10 cellular contexts compared by ENCODE assay signal in the genomic region with DNA sequence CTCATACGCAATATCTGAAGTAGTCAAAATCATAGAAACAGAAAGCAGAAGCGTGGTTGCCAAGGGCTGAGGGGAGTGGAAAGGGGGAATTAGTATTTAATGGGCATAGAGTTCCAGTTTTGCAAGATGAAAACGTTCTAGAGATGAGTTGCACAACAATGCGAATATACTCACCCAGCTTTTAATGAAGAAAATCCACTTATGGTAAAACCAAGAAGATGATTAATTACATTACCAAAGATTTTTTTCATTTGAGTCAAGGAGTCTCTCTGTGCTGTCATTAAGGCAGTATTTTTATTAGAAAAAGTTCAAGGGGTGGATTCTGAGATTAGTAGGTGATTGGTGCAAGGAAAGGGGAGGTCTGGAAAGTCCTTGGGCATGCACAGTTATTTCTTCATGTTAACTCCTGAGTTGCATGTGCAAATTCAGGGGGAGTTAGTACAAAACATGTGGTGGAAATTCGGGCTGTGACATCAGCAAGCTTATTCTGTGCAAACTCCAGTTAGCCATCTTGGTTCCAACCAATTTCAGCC.
DNase-seq lines count a peak whose midpoint lies in the region; ATAC-seq lines count a peak whose summit lies in the region.
"Had no signal": no experiment of that assay in that cellular context is flagged by ENCODE, and none has a peak within 500 bp of the region (broad histone marks: within the 10 kb centered on the region; RNA-seq: fewer than 3 reads in every experiment).

No MANE protein-coding gene starts in this region.

- ATAC-seq in GM19023 (IDR thresholded peaks at IDR 0.05; ENCODE audit: unreplicated experiment) (peak; percentile 43), HG03066 (IDR thresholded peaks at IDR 0.05; ENCODE audit: low read depth, unreplicated experiment) (peak; percentile 35)

- DNase-seq in CD1c-positive myeloid dendritic cell (ENCODE audit: extremely low spot score) (peak; percentile 73), HuH-7 (ENCODE audit: low spot score) (no peak), Ammon's horn (ENCODE audit: low spot score) (no peak), EL (no peak), T1000 (lab: John Stamatoyannopoulos, UW) (no peak)
- peak; percentile 20 to 48 for DNase-seq in activated CD4-positive, alpha-beta T cell treated with anti-CD3 and anti-CD28 coated beads, Interleukin-2, amount 50 U/mL, for 48 hours
- DNase-seq: mammary epithelial cell, NCI-H524 treated with DMSO at 0.1 percent for 48 hours had no signal

Comparison
In these comparisons a context has a peak if more than half of its experiments do, and no peak if none do; other contexts are left out.
1. DNase-seq: peak in CD1c-positive myeloid dendritic cell (single experiment) and activated CD4-positive, alpha-beta T cell treated with anti-CD3 and anti-CD28 coated beads, Interleukin-2, amount 50 U/mL, for 48 hours (2 of 2); none in HuH-7 (single experiment), Ammon's horn (single experiment), EL (single experiment) and T1000 (single experiment).